Comparison of ENCODE assay signal across 22 cellular contexts in genomic region chr5:144207875-144208444, GRCh38. TPM values are rescaled to one million over a fixed set of nuclear protein-coding genes. Genes with fewer than 3 reads are reported as not detected.
DNase-seq lines count a peak whose midpoint lies in the region; ATAC-seq and TF ChIP-seq lines count a peak whose summit lies in the region.
"Had no signal": no experiment of that assay in that cellular context is flagged by ENCODE, and none has a peak within 500 bp of the region (broad histone marks: within the 10 kb centered on the region; RNA-seq: fewer than 3 reads in every experiment).

No MANE protein-coding gene starts in this region.

- RAD21 ChIA-PET in HCT116 (lab: Charles Lee; ENCODE audit: low non-redundant PET in 1 of 2, low total read pairs in 2 of 2, uncharacterized antibody in 2 of 2, unreplicated experiment in 2 of 2) = no interaction called here

- DNase-seq in HCT116 (ENCODE audit: low read depth, low spot score) (no peak), NCI-H345 (lab: John Stamatoyannopoulos, UW) (peak; percentile 58), chondrocyte (ENCODE audit: low spot score) (no peak), neural progenitor cell (ENCODE audit: low spot score) (peak; percentile 31), gastrocnemius medialis (no peak), NAMALWA (ENCODE audit: low spot score) (no peak)
- DNase-seq in CD8-positive, alpha-beta memory T cell = no peak
- DNase-seq: activated CD4-positive, alpha-beta T cell treated with anti-CD3 and anti-CD28 coated beads for 1 hour; activated CD8-positive, alpha-beta memory T cell treated with anti-CD3 and anti-CD28 coated beads, Interleukin-2, amount 50 U/mL, for 4 hours; immature natural killer cell; mesenchymal stem cell; NCI-H187; NK-92 treated with Interleukin-12 subunit alpha and Interleukin-12 subunit beta, amount 100 ng/mL, for 24 hours; T-helper 17 cell; uterus had no signal

- H4K20me1 ChIP-seq in HCT116 (ENCODE audit: insufficient read depth) (0 out of 2 replicates have a peak, but pooled peaks cover 3% of the 10 kb centered on the region), neural progenitor cell (ENCODE audit: low read depth) (no peaks in the 10 kb centered on the region)
- H4K20me1 ChIP-seq: BLaER1 treated with 17β-estradiol and CSF1 and Interleukin-3, amounts not matched to agents 10 nM and 100 nM had no signal

- H3K9me3 Mint-ChIP-seq in chondrocyte (ENCODE audit: low read depth) = no peaks in the 10 kb centered on the region
- H3K9me3 Mint-ChIP-seq in neural progenitor cell = no peaks in the 10 kb centered on the region
- H3K9me3 Mint-ChIP-seq in CD8-positive, alpha-beta memory T cell = no peaks in the 10 kb centered on the region
- H3K9me3 Mint-ChIP-seq: activated naive CD4-positive, alpha-beta T cell treated with anti-CD3 and anti-CD28 coated beads, Interleukin-2, amount 50 U/mL, for 24 hours; immature natural killer cell; stimulated activated naive CD8-positive, alpha-beta T cell treated with anti-CD3 and anti-CD28 coated beads, Interleukin-15, Interleukin-2, amounts not matched to agents 100 ng/mL and 50 ng/mL, for 24 hours had no signal

- TF ChIP-seq RAD21 in HCT116 (IDR thresholded peaks at IDR 0.05; ENCODE audit: low read depth) = 0 out of 2 replicates have a peak, but pooled peaks have one; percentile 2

- intact Hi-C loops in HCT116 (cut with micrococcal nuclease) = loop anchor here (10.0 kb wide), 1 partner anchor 1477 kb away; no protein-coding TSS in a partner anchor
- intact Hi-C loops in gastrocnemius medialis (cut with DNase I; ENCODE audit: low total_unique reads) = loop anchor here (10.0 kb wide), 1 partner anchor 1617 kb away; no protein-coding TSS in a partner anchor

- H3K79me2 ChIP-seq in HCT116 (ENCODE audit: insufficient read depth, low read length) = no peaks in the 10 kb centered on the region
- no peaks in the 10 kb centered on the region for H3K79me2 ChIP-seq in neural progenitor cell (ENCODE audit: low read depth)

- H3K9me2 ChIP-seq in HCT116 (ENCODE audit: insufficient read depth) = no peaks in the 10 kb centered on the region

- peaks cover 16% of the 10 kb centered on the region for H3K4me1 Mint-ChIP-seq in chondrocyte (ENCODE audit: low read depth)
- H3K4me1 Mint-ChIP-seq in neural progenitor cell = peaks cover 18% of the 10 kb centered on the region
- peaks cover 2 to 5% (median 5%) of the 10 kb centered on the region in 3 donors for H3K4me1 Mint-ChIP-seq in CD8-positive, alpha-beta memory T cell
- H3K4me1 Mint-ChIP-seq: immature natural killer cell had no signal

- CTCF ChIA-PET in HCT116 (lab: Charles Lee) = no interaction called here
- CTCF ChIA-PET in CD8-positive, alpha-beta memory T cell (lab: Charles Lee) = no interaction called here

- no peak overlapping the region for H3K27ac ChIP-seq in HCT116 (ENCODE audit: low read depth, low read length)
- no peak overlapping the region for H3K27ac ChIP-seq in neural progenitor cell
- H3K27ac ChIP-seq in gastrocnemius medialis = no peak overlapping the region
- no peak overlapping the region for H3K27ac ChIP-seq in CD8-positive, alpha-beta memory T cell (ENCODE audit: low read depth, low read length)
- H3K27ac ChIP-seq: BLaER1 treated with 17β-estradiol and CSF1 and Interleukin-3, amounts not matched to agents 10 nM and 100 nM; gastroesophageal sphincter; neutrophil; skin epidermis; uterus had no signal

- H3K4me3 Mint-ChIP-seq in chondrocyte (ENCODE audit: unreplicated experiment) (no peak overlapping the region), neural progenitor cell (no peak overlapping the region)
- H3K4me3 Mint-ChIP-seq in CD8-positive, alpha-beta memory T cell = no peak overlapping the region
- H3K4me3 Mint-ChIP-seq: activated naive CD4-positive, alpha-beta T cell treated with anti-CD3 and anti-CD28 coated beads, Interleukin-2, amount 50 U/mL, for 24 hours; immature natural killer cell; stimulated activated naive CD8-positive, alpha-beta T cell treated with anti-CD3 and anti-CD28 coated beads, Interleukin-15, Interleukin-2, amounts not matched to agents 100 ng/mL and 50 ng/mL, for 24 hours; T-helper 17 cell had no signal

- peaks cover 11% of the 10 kb centered on the region for H3K27me3 Mint-ChIP-seq in chondrocyte (ENCODE audit: low read depth)
- H3K27me3 Mint-ChIP-seq in neural progenitor cell (ENCODE audit: insufficient read depth, low read depth) = peaks cover 2% of the 10 kb centered on the region
- peaks cover 33 to 65% of the 10 kb centered on the region in 2 donors for H3K27me3 Mint-ChIP-seq in CD8-positive, alpha-beta memory T cell

- in situ Hi-C loops in gastrocnemius medialis (cut with MboI; ENCODE audit: low sequenced_read_pairs in 4 of 4) = loop anchor here in 3 of 4 donors (10.0 to 25.0 kb wide), 3 partner anchors 1617 to 1847 kb away; no protein-coding TSS in a partner anchor

- H3K4me2 ChIP-seq in HCT116 (ENCODE audit: low read length) = no peak overlapping the region
- H3K4me2 ChIP-seq in neural progenitor cell = no peak overlapping the region
- H3K4me2 ChIP-seq: BLaER1 treated with 17β-estradiol and CSF1 and Interleukin-3, amounts not matched to agents 10 nM and 100 nM had no signal

- H3K36me3 ChIP-seq in HCT116 (ENCODE audit: control insufficient read depth in 1 of 2, insufficient read depth in 2 of 2, low read length in 2 of 2) (no peaks in the 10 kb centered on the region), neural progenitor cell (no peaks in the 10 kb centered on the region), gastrocnemius medialis (no peaks in the 10 kb centered on the region)
- H3K36me3 ChIP-seq in CD8-positive, alpha-beta memory T cell (ENCODE audit: insufficient read depth, low read length) = no peaks in the 10 kb centered on the region
- H3K36me3 ChIP-seq: BLaER1 treated with 17β-estradiol and CSF1 and Interleukin-3, amounts not matched to agents 10 nM and 100 nM; gastroesophageal sphincter; neutrophil; uterus had no signal

- H3K9me3 ChIP-seq in HCT116 (ENCODE audit: control insufficient read depth in 1 of 2, insufficient read depth in 1 of 2, low read depth in 1 of 2, low read length in 2 of 2) = no peaks in the 10 kb centered on the region
- no peaks in the 10 kb centered on the region for H3K9me3 ChIP-seq in neural progenitor cell (ENCODE audit: low read depth)
- no peaks in the 10 kb centered on the region for H3K9me3 ChIP-seq in gastrocnemius medialis
- H3K9me3 ChIP-seq in CD8-positive, alpha-beta memory T cell (ENCODE audit: low read length) = no peaks in the 10 kb centered on the region
- H3K9me3 ChIP-seq: BLaER1 treated with 17β-estradiol and CSF1 and Interleukin-3, amounts not matched to agents 10 nM and 100 nM; gastroesophageal sphincter; neutrophil; uterus had no signal

- no peak overlapping the region for H3K9ac ChIP-seq in HCT116 (ENCODE audit: low read length)
- no peak overlapping the region for H3K9ac ChIP-seq in neural progenitor cell
- H3K9ac ChIP-seq: BLaER1 treated with 17β-estradiol and CSF1 and Interleukin-3, amounts not matched to agents 10 nM and 100 nM had no signal

- no peaks in the 10 kb centered on the region for H3F3A ChIP-seq in neural progenitor cell (ENCODE audit: low read depth)

- H2AFZ ChIP-seq in HCT116 (ENCODE audit: low read depth, low read length, poor library complexity, severe bottlenecking) (no peak overlapping the region), neural progenitor cell (replicated peaks) (no peak overlapping the region)

- H3K36me3 Mint-ChIP-seq in chondrocyte (ENCODE audit: low read depth) (no peaks in the 10 kb centered on the region), neural progenitor cell (no peaks in the 10 kb centered on the region)
- H3K36me3 Mint-ChIP-seq in CD8-positive, alpha-beta memory T cell = no peaks in the 10 kb centered on the region
- H3K36me3 Mint-ChIP-seq: activated naive CD4-positive, alpha-beta T cell treated with anti-CD3 and anti-CD28 coated beads, Interleukin-2, amount 50 U/mL, for 24 hours; immature natural killer cell had no signal

- TF ChIP-seq POLR2A in HCT116 (IDR thresholded peaks at IDR 0.05; ENCODE audit: borderline replicate concordance, extremely low read depth, insufficient read depth, insufficient read length) (no peak), gastrocnemius medialis (IDR thresholded peaks at IDR 0.05) (no peak)

- no TSS peak for BruUV-seq in HCT116 (replicated peaks; lab: Mats Ljungman, UMichigan)

- POLR2A ChIA-PET in HCT116 (lab: Charles Lee) = no interaction called here
- POLR2A ChIA-PET in CD8-positive, alpha-beta memory T cell (lab: Charles Lee) = no interaction called here

- H3K4me3 ChIP-seq in HCT116 (replicated peaks in 1 of 2; ENCODE audit: low read depth in 1 of 2, low read length in 2 of 2) (no peak overlapping the region), neural progenitor cell (no peak overlapping the region), gastrocnemius medialis (no peak overlapping the region)
- H3K4me3 ChIP-seq in CD8-positive, alpha-beta memory T cell (ENCODE audit: low read length) = no peak overlapping the region
- H3K4me3 ChIP-seq: BLaER1 treated with 17β-estradiol and CSF1 and Interleukin-3, amounts not matched to agents 10 nM and 100 nM; gastroesophageal sphincter; skin epidermis; uterus had no signal

- no peak for TF ChIP-seq CTCF in HCT116 (IDR thresholded peaks at IDR 0.05 in 2 of 3, conservative IDR thresholded peaks at IDR 0.05 in 1 of 3; ENCODE audit: borderline replicate concordance in 1 of 3, insufficient read depth in 1 of 3, low read depth in 2 of 3, low read length in 2 of 3)
- TF ChIP-seq CTCF in chondrocyte (IDR thresholded peaks at IDR 0.05) = peak; percentile 27
- TF ChIP-seq CTCF in neural progenitor cell (IDR thresholded peaks at IDR 0.05) = peak; percentile 54
- TF ChIP-seq CTCF in gastrocnemius medialis (IDR thresholded peaks at IDR 0.05 in 4 of 5, conservative IDR thresholded peaks at IDR 0.05 in 1 of 5) = no peak

- H3K27ac Mint-ChIP-seq in chondrocyte (ENCODE audit: unreplicated experiment) (no peak overlapping the region), neural progenitor cell (no peak overlapping the region)
- H3K27ac Mint-ChIP-seq in CD8-positive, alpha-beta memory T cell = no peak overlapping the region
- H3K27ac Mint-ChIP-seq: activated naive CD4-positive, alpha-beta T cell treated with anti-CD3 and anti-CD28 coated beads, Interleukin-2, amount 50 U/mL, for 24 hours; immature natural killer cell; stimulated activated naive CD8-positive, alpha-beta T cell treated with anti-CD3 and anti-CD28 coated beads, Interleukin-15, Interleukin-2, amounts not matched to agents 100 ng/mL and 50 ng/mL, for 24 hours; T-helper 17 cell had no signal

- H3K4me1 ChIP-seq in HCT116 (ENCODE audit: control insufficient read depth in 1 of 2, insufficient read depth in 2 of 2, low read length in 2 of 2) (no peaks in the 10 kb centered on the region), neural progenitor cell (peaks cover 18% of the 10 kb centered on the region), gastrocnemius medialis (no peaks in the 10 kb centered on the region)
- no peaks in the 10 kb centered on the region for H3K4me1 ChIP-seq in CD8-positive, alpha-beta memory T cell (ENCODE audit: insufficient read depth, low read length)

- H3K27me3 ChIP-seq in HCT116 (ENCODE audit: insufficient read depth, low read length) = peaks cover 50% of the 10 kb centered on the region
- peaks cover 25% of the 10 kb centered on the region for H3K27me3 ChIP-seq in neural progenitor cell
- peaks cover 17 to 36% (median 19%) of the 10 kb centered on the region in 3 donors for H3K27me3 ChIP-seq in gastrocnemius medialis
- peaks cover 16% of the 10 kb centered on the region for H3K27me3 ChIP-seq in CD8-positive, alpha-beta memory T cell (ENCODE audit: insufficient read depth, low read length, poor library complexity, severe bottlenecking)
- H3K27me3 ChIP-seq: uterus had no signal

- ATAC-seq in HCT116 (no peak), gastrocnemius medialis (no peak), GM21515 (IDR thresholded peaks at IDR 0.05; ENCODE audit: unreplicated experiment) (no peak)
- ATAC-seq: gastroesophageal sphincter, T-helper 17 cell had no signal

RNA-seq across cellular contexts. Expression of gene KCTD16, which starts 37.3 kb away (rescaled TPM):
- total RNA-seq in HCT116 (2021; ENCODE audit: unreplicated experiment) = 0.64 TPM
- polyA plus RNA-seq in HCT116 (2012) = 0.14 and 0.17 TPM in 2 replicates
- total RNA-seq in chondrocyte = 0.48 to 1.5 TPM (median 1.3 TPM) in 3 replicates
- total RNA-seq in neural progenitor cell (ENCODE audit: low replicate concordance) = 1.1 and 1.6 TPM in 2 replicates
- total RNA-seq in gastrocnemius medialis = under 1 TPM in 1 of 4 donors, not detected in 3; 0.02 TPM
- total RNA-seq in CD8-positive, alpha-beta memory T cell = under 1 TPM; 0.02 to 0.09 TPM
- polyA plus RNA-seq in CD8-positive, alpha-beta memory T cell = 0.01 TPM
- total RNA-seq: T-helper 17 cell had no signal

RNA-seq across cellular contexts. Expression of gene YIPF5, which starts 37.5 kb away (rescaled TPM):
- total RNA-seq in HCT116 (2021; ENCODE audit: unreplicated experiment) (44.5 TPM), chondrocyte (101 to 119 TPM (median 113 TPM) in 3 replicates), neural progenitor cell (ENCODE audit: low replicate concordance) (48.3 and 65.6 TPM in 2 replicates), gastrocnemius medialis (10 to 100 TPM; 15.5 to 26.5 (median 19.5) TPM)
- 31.1 and 35.3 TPM in 2 replicates for polyA plus RNA-seq in HCT116 (2012)
- total RNA-seq in CD8-positive, alpha-beta memory T cell = 10 to 100 TPM; 40.8 to 42.0 TPM
- 68.2 TPM for polyA plus RNA-seq in CD8-positive, alpha-beta memory T cell

Comparison
In these comparisons a context has a peak if more than half of its experiments do, and no peak if none do; other contexts are left out.
1. DNase-seq: peak in NCI-H345 (single experiment) and neural progenitor cell (single experiment); none in HCT116 (single experiment), chondrocyte (single experiment), gastrocnemius medialis (0 of 2), NAMALWA (single experiment) and CD8-positive, alpha-beta memory T cell (0 of 5).
2. CTCF ChIP-seq: peak in chondrocyte (single experiment) and neural progenitor cell (single experiment); none in HCT116 (0 of 3) and gastrocnemius medialis (0 of 5).